In the genomic region with DNA sequence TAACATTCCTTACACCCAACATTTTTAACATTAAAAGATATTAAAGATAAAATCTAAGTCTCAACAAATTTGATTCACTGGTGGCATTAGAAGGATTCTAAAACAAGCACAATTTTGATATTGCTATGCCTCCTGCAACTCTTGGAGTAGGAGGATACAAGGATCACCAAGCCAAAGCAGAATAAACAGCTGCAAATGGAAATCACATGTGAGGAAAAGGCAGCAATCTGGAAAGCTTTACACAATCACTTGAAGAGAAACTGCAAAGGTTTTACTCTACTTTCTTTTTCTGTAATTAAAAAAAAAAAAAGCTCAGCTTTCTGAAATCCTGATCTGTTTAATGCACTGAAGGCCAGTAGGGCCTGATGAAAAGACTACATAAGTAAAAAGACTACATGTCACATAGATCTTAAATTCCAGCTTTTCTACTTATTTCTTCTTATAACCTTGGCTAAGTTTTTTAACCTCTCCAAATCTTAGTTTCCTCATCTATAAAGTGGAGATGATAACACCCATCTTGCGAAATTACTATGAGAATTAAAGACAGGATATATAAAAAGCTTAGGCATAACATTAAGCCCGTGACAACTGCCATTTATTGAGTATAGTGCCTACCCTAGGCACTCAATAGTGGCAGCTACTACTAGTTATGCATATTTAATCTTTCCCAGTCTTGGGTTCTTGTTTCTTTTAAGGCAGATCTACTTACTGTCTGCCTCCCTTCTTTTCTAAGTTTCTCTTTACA, we compare ENCODE assay signal across 16 cellular contexts.
DNase-seq lines count a peak whose midpoint lies in the region; FAIRE-seq and TF ChIP-seq lines count a peak whose summit lies in the region.
"Had no signal": no experiment of that assay in that cellular context is flagged by ENCODE, and none has a peak within 500 bp of the region (broad histone marks: within the 10 kb centered on the region; RNA-seq: fewer than 3 reads in every experiment).

No MANE protein-coding gene starts in this region.

- no peaks in the 10 kb centered on the region for H3K27me3 ChIP-seq in muscle layer of duodenum (ENCODE audit: low read depth, low read length)
- H3K27me3 ChIP-seq: suprapubic skin had no signal

- no peak for TF ChIP-seq POLR2A in GM12892 (IDR thresholded peaks at IDR 0.05; ENCODE audit: low read depth, low read length)

- DNase-seq in Ammon's horn (ENCODE audit: low spot score): peak; percentile 20
- DNase-seq in GM12892 (ENCODE audit: insufficient read length): no peak
- peak; percentile 39 for DNase-seq in dedifferentiated amniotic fluid mesenchymal stem cell (ENCODE audit: extremely low spot score)
- DNase-seq in caudate nucleus (lab: John Stamatoyannopoulos, UW): no peak
- no peak for DNase-seq in KBM-7
- no peak for DNase-seq in activated naive CD4-positive, alpha-beta T cell (lab: John Stamatoyannopoulos, UW)
- DNase-seq: effector memory CD4-positive, alpha-beta T cell; foreskin melanocyte; Kasumi-1; NCI-H1436 treated with DMSO at 0.1 percent for 48 hours; NCI-H226; stimulated activated CD4-positive, alpha-beta T cell treated with anti-CD3 and anti-CD28 coated beads, Interleukin-4, amount 100 ng/mL, for 4 hours; stimulated activated CD8-positive, alpha-beta memory T cell treated with anti-CD3 and anti-CD28 coated beads, Interleukin-4, amount 100 ng/mL, for 48 hours had no signal

- in situ Hi-C loops in KBM-7 (cut with MboI; ENCODE audit: low pct_unique_long_range_greater_than_20kb, low sequenced_read_pairs): no loop called here

- no peak overlapping the region for H3K4me3 ChIP-seq in muscle layer of duodenum (ENCODE audit: low read depth in 1 of 2, low read length in 2 of 2)
- H3K4me3 ChIP-seq: suprapubic skin had no signal

- peak; percentile 36 for FAIRE-seq in GM12892 (lab: Jason Lieb, UNC)

- peaks cover 6 to 26% of the 10 kb centered on the region in 2 donors for H3K36me3 ChIP-seq in muscle layer of duodenum (ENCODE audit: control insufficient read depth in 1 of 2, insufficient read depth in 2 of 2, low read length in 2 of 2)

- H3K27ac ChIP-seq in muscle layer of duodenum (ENCODE audit: low read length) (peak overlapping the region; percentile 19), caudate nucleus (ENCODE audit: low read depth, low read length) (no peak overlapping the region)
- H3K27ac ChIP-seq: C4-2B, suprapubic skin had no signal

- H3K9me3 ChIP-seq in muscle layer of duodenum (ENCODE audit: control insufficient read depth in 1 of 2, low read length in 2 of 2): no peaks in the 10 kb centered on the region
- H3K9me3 ChIP-seq: suprapubic skin had no signal

- H3K4me1 ChIP-seq in muscle layer of duodenum (ENCODE audit: control insufficient read depth in 1 of 2, insufficient read depth in 2 of 2, low read length in 2 of 2): peaks cover 0 to 14% of the 10 kb centered on the region in 2 donors

Comparison
In these comparisons a context has a peak if more than half of its experiments do, and no peak if none do; other contexts are left out.
1. DNase-seq: peak in Ammon's horn (single experiment) and dedifferentiated amniotic fluid mesenchymal stem cell (single experiment); none in GM12892 (single experiment), caudate nucleus (0 of 61), KBM-7 (single experiment) and activated naive CD4-positive, alpha-beta T cell (0 of 4).